Comparison of ENCODE assay signal across 15 cellular contexts in genomic region chr5:74016373-74016772, GRCh38.
A peak's percentile ranks its signal among the peaks of the same experiment; 100 is the strongest.
DNase-seq lines count a peak whose midpoint lies in the region; ATAC-seq and TF ChIP-seq lines count a peak whose summit lies in the region.
"Had no signal": no experiment of that assay in that cellular context is flagged by ENCODE, and none has a peak within 500 bp of the region (broad histone marks: within the 10 kb centered on the region; RNA-seq: fewer than 3 reads in every experiment).

No MANE protein-coding gene starts in this region.

- H3K36me3 ChIP-seq in Panc1 (ENCODE audit: control insufficient read depth, insufficient read depth, low read length) (no peaks in the 10 kb centered on the region), upper lobe of right lung (no peaks in the 10 kb centered on the region)
- H3K36me3 ChIP-seq: Peyer's patch, upper lobe of left lung had no signal

- intact Hi-C loops in Panc1 (cut with micrococcal nuclease; ENCODE audit: unreplicated experiment), result no loop called here
- intact Hi-C loops in upper lobe of right lung (cut with DNase I), result no loop called here

- H3K27ac ChIP-seq in Panc1 (ENCODE audit: low read length) (0 out of 2 replicates have a peak overlapping the region, but pooled peaks have one; percentile 15), foreskin keratinocyte (peak overlapping the region; percentile 43), upper lobe of right lung (no peak overlapping the region)
- H3K27ac ChIP-seq: Peyer's patch, upper lobe of left lung, VCaP had no signal

- no TSS peak for BruUV-seq in Panc1 (replicated peaks; lab: Mats Ljungman, UMichigan)

- no peak for ATAC-seq in Panc1
- ATAC-seq in foreskin keratinocyte, result peak; percentile 29
- ATAC-seq in upper lobe of right lung, result no peak
- ATAC-seq in HG02885 (IDR thresholded peaks at IDR 0.05; ENCODE audit: poor library complexity, unreplicated experiment), result no peak
- ATAC-seq in GM18511 (IDR thresholded peaks at IDR 0.05; ENCODE audit: unreplicated experiment), result no peak

- POLR2A ChIA-PET in Panc1 (lab: Charles Lee), result no interaction called here

- peaks cover 16% of the 10 kb centered on the region for H3K4me1 ChIP-seq in Panc1 (ENCODE audit: control insufficient read depth, insufficient read depth, low read length)
- H3K4me1 ChIP-seq in foreskin keratinocyte, result peaks cover 28% of the 10 kb centered on the region
- H3K4me1 ChIP-seq in upper lobe of right lung, result no peaks in the 10 kb centered on the region
- H3K4me1 ChIP-seq: Peyer's patch had no signal

- no peaks in the 10 kb centered on the region for H3K9me3 ChIP-seq in Panc1 (ENCODE audit: control insufficient read depth, insufficient read depth, low read depth, low read length)
- H3K9me3 ChIP-seq in upper lobe of right lung, result no peaks in the 10 kb centered on the region
- H3K9me3 ChIP-seq: Peyer's patch, upper lobe of left lung had no signal

- CTCF ChIA-PET in Panc1 (lab: Charles Lee), result no interaction called here

- in situ Hi-C loops in Panc1 (cut with HindIII; ENCODE audit: low pct_unique_long_range_greater_than_20kb, low sequenced_read_pairs), result no loop called here

- no peaks in the 10 kb centered on the region for H3K27me3 ChIP-seq in Panc1 (ENCODE audit: control insufficient read depth, insufficient read depth, low read length)
- no peaks in the 10 kb centered on the region for H3K27me3 ChIP-seq in foreskin keratinocyte
- H3K27me3 ChIP-seq in upper lobe of right lung, result no peaks in the 10 kb centered on the region
- H3K27me3 ChIP-seq: Peyer's patch, upper lobe of left lung had no signal

- peak; percentile 18 for TF ChIP-seq CTCF in GM20000 (IDR thresholded peaks at IDR 0.05; ENCODE audit: extremely low read depth, missing control alignments)
- TF ChIP-seq CTCF in Panc1 (IDR thresholded peaks at IDR 0.05), result peak; percentile 25
- peak; percentile 56 for TF ChIP-seq CTCF in foreskin keratinocyte (conservative IDR thresholded peaks at IDR 0.05)
- no peak for TF ChIP-seq CTCF in upper lobe of right lung (IDR thresholded peaks at IDR 0.05)

- DNase-seq in DMS53 (lab: John Stamatoyannopoulos, UW), result peak; percentile 55
- DNase-seq in GM20000 (ENCODE audit: low spot score), result peak; percentile 6
- no peak for DNase-seq in Panc1 (ENCODE audit: low read depth, low spot score)
- DNase-seq in foreskin keratinocyte, result peak in 1 of 2 donors; percentile 37
- DNase-seq in upper lobe of right lung, result no peak
- DNase-seq in NCI-H1092 treated with DMSO at 0.1 percent for 48 hours (lab: John Stamatoyannopoulos, UW), result no peak
- DNase-seq: activated naive CD4-positive, alpha-beta T cell treated with Interleukin-2 at 50 U/mL for 16 hours; effector CD8-positive, alpha-beta T cell; left cardiac atrium; NCI-H1092; Peyer's patch; upper lobe of left lung had no signal

- no peak overlapping the region for H3K4me3 ChIP-seq in Panc1 (ENCODE audit: low read depth in 2 of 2, low read length in 2 of 2)
- no peak overlapping the region for H3K4me3 ChIP-seq in upper lobe of right lung
- H3K4me3 ChIP-seq: Peyer's patch, upper lobe of left lung had no signal

Comparison
In these comparisons a context has a peak if more than half of its experiments do, and no peak if none do; other contexts are left out.
1. DNase-seq: peak in DMS53 (single experiment) and GM20000 (single experiment); none in Panc1 (single experiment), upper lobe of right lung (single experiment) and NCI-H1092 treated with DMSO at 0.1 percent for 48 hours (single experiment).